18 cellular contexts compared by ENCODE assay signal in genomic region chr20:3400260-3401155, GRCh38. TPM values are rescaled to one million over a fixed set of nuclear protein-coding genes. Genes with fewer than 3 reads are reported as not detected.
A peak's percentile ranks its signal among the peaks of the same experiment; 100 is the strongest.
DNase-seq lines count a peak whose midpoint lies in the region; ATAC-seq and TF ChIP-seq lines count a peak whose summit lies in the region.
"Had no signal": no experiment of that assay in that cellular context is flagged by ENCODE, and none has a peak within 500 bp of the region (broad histone marks: within the 10 kb centered on the region; RNA-seq: fewer than 3 reads in every experiment).

No MANE protein-coding gene starts in this region.

- intact Hi-C loops in Right ventricle myocardium superior (cut with DNase I), result loop anchor here (10.0 kb wide), 2 partner anchors 46 to 74 kb away; partner anchors contain the start of gene ATRN
- intact Hi-C loops in Right ventricle myocardium inferior (cut with DNase I), result no loop called here

- CTCF ChIA-PET in HEK293 (lab: Yijun Ruan, JAX), result interaction anchor here (0.6 kb wide), 2 partner anchors 129 to 158 kb away, joined by 3 to 7 read pairs; no protein-coding TSS in a partner anchor

- H3K4me1 ChIP-seq in HEK293 (ENCODE audit: control insufficient read depth, insufficient read depth, low read length) (peaks cover 3% of the 10 kb centered on the region; the same call in 1 of the 2 replicates), smooth muscle cell (ENCODE audit: low read depth) (no peaks in the 10 kb centered on the region)
- H3K4me1 ChIP-seq: SJCRH30 had no signal

- TF ChIP-seq CTCF in HEK293 (tag by site-specific recombination; IDR thresholded peaks at IDR 0.05) (no peak), smooth muscle cell (IDR thresholded peaks at IDR 0.05; ENCODE audit: borderline replicate concordance, insufficient read depth, poor library complexity, severe bottlenecking) (no peak)

- H3K27ac ChIP-seq in HEK293 (ENCODE audit: extremely low read depth, low read depth, low read length), result no peak overlapping the region
- peak overlapping the region; percentile 3 for H3K27ac ChIP-seq in smooth muscle cell (ENCODE audit: low read depth)
- H3K27ac ChIP-seq: HL-60, SJCRH30 had no signal

- no peak overlapping the region for H3K4me2 ChIP-seq in smooth muscle cell

- peak; percentile 35 for ATAC-seq in Right ventricle myocardium superior (ENCODE audit: poor library complexity)
- ATAC-seq in Right ventricle myocardium inferior, result no peak
- ATAC-seq: K562 had no signal

- H3K9me3 ChIP-seq in HEK293 (ENCODE audit: control insufficient read depth, insufficient read depth, low read depth, low read length) (no peaks in the 10 kb centered on the region), smooth muscle cell (replicated peaks; ENCODE audit: low read depth) (no peaks in the 10 kb centered on the region)
- H3K9me3 ChIP-seq: SJCRH30 had no signal

- H3F3A ChIP-seq in smooth muscle cell (ENCODE audit: low read depth), result peaks cover 4% of the 10 kb centered on the region

- 97% methylated on average over 4 of the region's 4 CpGs for WGBS in smooth muscle cell (ENCODE audit: low lambda C conversion rate)

- no peak overlapping the region for H2AFZ ChIP-seq in smooth muscle cell (ENCODE audit: low read depth)

- H3K9ac ChIP-seq in smooth muscle cell (ENCODE audit: low read depth), result no peak overlapping the region

- POLR2A ChIA-PET in HEK293 (lab: Yijun Ruan, JAX), result interaction anchor here (0.8 to 1.1 kb wide), 2 partner anchors 10 to 11 kb away, joined by 3 to 4 read pairs; no protein-coding TSS in a partner anchor

- H3K4me3 ChIP-seq in HEK293 (ENCODE audit: low read depth, low read length) (no peak overlapping the region), smooth muscle cell (no peak overlapping the region)
- H3K4me3 ChIP-seq: K562, SJCRH30 had no signal

- H3K36me3 ChIP-seq in HEK293 (ENCODE audit: control insufficient read depth in 2 of 2, insufficient read depth in 1 of 2, low read length in 2 of 2) (no peaks in the 10 kb centered on the region), smooth muscle cell (ENCODE audit: low read depth) (no peaks in the 10 kb centered on the region)
- H3K36me3 ChIP-seq: SJCRH30 had no signal

- H3K27me3 ChIP-seq in smooth muscle cell (ENCODE audit: low read depth), result no peaks in the 10 kb centered on the region
- H3K27me3 ChIP-seq: SJCRH30 had no signal

- peaks cover 100% of the 10 kb centered on the region for H3K79me2 ChIP-seq in smooth muscle cell (ENCODE audit: low read depth)

- peaks cover 99% of the 10 kb centered on the region for H4K20me1 ChIP-seq in smooth muscle cell (ENCODE audit: low read depth)

- DNase-seq in Right ventricle myocardium superior (no peak), Right ventricle myocardium inferior (ENCODE audit: missing footprints) (no peak), iris pigment epithelial cell (ENCODE audit: low read depth) (peak; percentile 14), smooth muscle cell (lab: John Stamatoyannopoulos, UW; ENCODE audit: unreplicated experiment) (no peak)
- DNase-seq in activated CD4-positive, alpha-beta T cell treated with anti-CD3 and anti-CD28 coated beads, Interleukin-2, amount 50 U/mL, for 1 hour, result no peak
- no peak for DNase-seq in stimulated activated CD4-positive, alpha-beta T cell treated with anti-CD3 and anti-CD28 coated beads, Interleukin-4, amount 100 ng/mL, for 24 hours
- DNase-seq: Caco-2; CD4-positive, CD25-positive, alpha-beta regulatory T cell; DMS53; H7; NCI-H1436; NCI-H2029 treated with DMSO at 0.1 percent for 48 hours; NCI-H69; OCI-M1; SJCRH30 had no signal

TF ChIP-seq in HEK293, 187 proteins besides CTCF, POLR2A, EP300 and RAD21:
- TF ChIP-seq ZBTB10 (tag by site-specific recombination; IDR thresholded peaks at IDR 0.05), result no peak
- TF ChIP-seq ZNF529 (tag by site-specific recombination; IDR thresholded peaks at IDR 0.05; ENCODE audit: insufficient replicate concordance), result peak; percentile 94

RNA-seq across cellular contexts. Expression of gene DNAAF9, which starts 7.0 kb away (rescaled TPM):
- 20.4 TPM for total RNA-seq in Right ventricle myocardium superior
- total RNA-seq in Right ventricle myocardium inferior, result 22.1 TPM
- total RNA-seq in smooth muscle cell, result 17.1 and 19.6 TPM in 2 replicates
- 8.1 and 8.8 TPM in 2 replicates for polyA plus RNA-seq in smooth muscle cell
- total RNA-seq: Caco-2 had no signal
